ENCODE assay signal across 7 cellular contexts in genomic region chr2:179049546-179050311, GRCh38. TPM values are rescaled to one million over a fixed set of nuclear protein-coding genes. Genes with fewer than 3 reads are reported as not detected.
DNase-seq lines count a peak whose midpoint lies in the region; ATAC-seq and TF ChIP-seq lines count a peak whose summit lies in the region.

Gene CCDC141, minus strand, starts transcription at chr2:179050137. Its CDS starts 196 bp downstream, at chr2:179049941.

- TF ChIP-seq POLR2A in Peyer's patch (IDR thresholded peaks at IDR 0.05): no peak

- no peaks in the 10 kb centered on the region for H3K4me1 ChIP-seq in Peyer's patch

- no peak for TF ChIP-seq CTCF in Peyer's patch (IDR thresholded peaks at IDR 0.05)
- TF ChIP-seq CTCF in fibroblast of the aortic adventitia (IDR thresholded peaks at IDR 0.05; ENCODE audit: insufficient read depth, low read length): no peak

- no peaks in the 10 kb centered on the region for H3K9me3 ChIP-seq in Peyer's patch

- H3K36me3 ChIP-seq in Peyer's patch: no peaks in the 10 kb centered on the region

- H3K27ac ChIP-seq in Peyer's patch: peak within 1 kb of the TSS; percentile 17 to 59 (median 52)
- peak within 1 kb of the TSS in 10 of 21 experiments; percentile 5 to 86 (median 51) for H3K27ac ChIP-seq in skin epidermis

- no peaks in the 10 kb centered on the region for H3K27me3 ChIP-seq in Peyer's patch

- ATAC-seq in GM19043 (IDR thresholded peaks at IDR 0.05; ENCODE audit: low read depth, unreplicated experiment) (peak; percentile 54), HG02884 (IDR thresholded peaks at IDR 0.05; ENCODE audit: unreplicated experiment) (peak; percentile 73)

- H3K4me3 ChIP-seq in Peyer's patch: peak within 1 kb of the TSS; percentile 24 to 37 (median 30)
- no peak within 1 kb of the TSS for H3K4me3 ChIP-seq in fibroblast of the aortic adventitia (ENCODE audit: low read depth, low read length)
- peak within 1 kb of the TSS in 6 of 7 experiments; percentile 3 to 19 (median 10) for H3K4me3 ChIP-seq in skin epidermis

- DNase-seq in Peyer's patch (peak in 2 of 3 donors; percentile 38 to 53), fibroblast of the aortic adventitia (ENCODE audit: low read depth) (peak; percentile 22), mesenteric fat pad (ENCODE audit: low spot score) (no peak), NCI-H345 treated with DMSO at 0.1 percent for 48 hours (lab: John Stamatoyannopoulos, UW; ENCODE audit: unreplicated experiment) (no peak)

RNA-seq across cellular contexts. Expression of gene CCDC141, which starts in this region (rescaled TPM):
- total RNA-seq in Peyer's patch (10 to 100 TPM in 1 of 4 donors, 1 to 10 TPM in 3; 1.1 to 11.6 (median 5.0) TPM), fibroblast of the aortic adventitia (ENCODE audit: low replicate concordance) (1.8 and 2.7 TPM in 2 replicates), mesenteric fat pad (6.4 TPM)

Comparison
In these comparisons a context has a peak if more than half of its experiments do, and no peak if none do; other contexts are left out.
1. DNase-seq: peak in Peyer's patch (2 of 3) and fibroblast of the aortic adventitia (single experiment); none in mesenteric fat pad (single experiment) and NCI-H345 treated with DMSO at 0.1 percent for 48 hours (single experiment).